Comparison of ENCODE assay signal across 1 cellular context in the genomic region with DNA sequence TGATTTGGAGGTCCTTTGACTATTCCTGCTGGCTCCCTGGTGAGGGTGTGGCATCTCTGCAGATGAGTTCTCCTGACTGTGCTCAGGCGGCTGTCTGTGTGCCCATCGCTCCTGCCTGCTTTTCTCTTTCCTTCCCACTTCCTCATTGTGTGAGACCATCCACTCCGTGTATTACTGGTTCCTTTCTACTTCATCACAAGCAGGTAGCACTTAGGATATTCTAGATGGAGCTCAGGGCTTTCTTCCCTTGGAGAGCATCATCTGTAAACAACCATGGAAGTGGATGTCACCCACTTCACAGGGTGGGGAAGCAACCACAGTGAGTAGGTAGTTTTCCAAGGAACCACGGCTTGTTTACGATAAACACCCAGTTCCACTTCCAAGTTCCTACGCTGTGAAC.
TF ChIP-seq lines count a peak whose summit lies in the region.

No MANE protein-coding gene starts in this region.

TF ChIP-seq in GM12878, 131 proteins besides CTCF, POLR2A, EP300 and RAD21 (continued from another document):
- TF ChIP-seq ZSCAN29 (IDR thresholded peaks at IDR 0.05): no peak
- TF ChIP-seq, protein P1, sequence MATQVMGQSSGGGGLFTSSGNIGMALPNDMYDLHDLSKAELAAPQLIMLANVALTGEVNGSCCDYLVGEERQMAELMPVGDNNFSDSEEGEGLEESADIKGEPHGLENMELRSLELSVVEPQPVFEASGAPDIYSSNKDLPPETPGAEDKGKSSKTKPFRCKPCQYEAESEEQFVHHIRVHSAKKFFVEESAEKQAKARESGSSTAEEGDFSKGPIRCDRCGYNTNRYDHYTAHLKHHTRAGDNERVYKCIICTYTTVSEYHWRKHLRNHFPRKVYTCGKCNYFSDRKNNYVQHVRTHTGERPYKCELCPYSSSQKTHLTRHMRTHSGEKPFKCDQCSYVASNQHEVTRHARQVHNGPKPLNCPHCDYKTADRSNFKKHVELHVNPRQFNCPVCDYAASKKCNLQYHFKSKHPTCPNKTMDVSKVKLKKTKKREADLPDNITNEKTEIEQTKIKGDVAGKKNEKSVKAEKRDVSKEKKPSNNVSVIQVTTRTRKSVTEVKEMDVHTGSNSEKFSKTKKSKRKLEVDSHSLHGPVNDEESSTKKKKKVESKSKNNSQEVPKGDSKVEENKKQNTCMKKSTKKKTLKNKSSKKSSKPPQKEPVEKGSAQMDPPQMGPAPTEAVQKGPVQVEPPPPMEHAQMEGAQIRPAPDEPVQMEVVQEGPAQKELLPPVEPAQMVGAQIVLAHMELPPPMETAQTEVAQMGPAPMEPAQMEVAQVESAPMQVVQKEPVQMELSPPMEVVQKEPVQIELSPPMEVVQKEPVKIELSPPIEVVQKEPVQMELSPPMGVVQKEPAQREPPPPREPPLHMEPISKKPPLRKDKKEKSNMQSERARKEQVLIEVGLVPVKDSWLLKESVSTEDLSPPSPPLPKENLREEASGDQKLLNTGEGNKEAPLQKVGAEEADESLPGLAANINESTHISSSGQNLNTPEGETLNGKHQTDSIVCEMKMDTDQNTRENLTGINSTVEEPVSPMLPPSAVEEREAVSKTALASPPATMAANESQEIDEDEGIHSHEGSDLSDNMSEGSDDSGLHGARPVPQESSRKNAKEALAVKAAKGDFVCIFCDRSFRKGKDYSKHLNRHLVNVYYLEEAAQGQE (IDR thresholded peaks at IDR 0.05; ENCODE audit: low read depth, low read length): no peak
- TF ChIP-seq, protein P2, sequence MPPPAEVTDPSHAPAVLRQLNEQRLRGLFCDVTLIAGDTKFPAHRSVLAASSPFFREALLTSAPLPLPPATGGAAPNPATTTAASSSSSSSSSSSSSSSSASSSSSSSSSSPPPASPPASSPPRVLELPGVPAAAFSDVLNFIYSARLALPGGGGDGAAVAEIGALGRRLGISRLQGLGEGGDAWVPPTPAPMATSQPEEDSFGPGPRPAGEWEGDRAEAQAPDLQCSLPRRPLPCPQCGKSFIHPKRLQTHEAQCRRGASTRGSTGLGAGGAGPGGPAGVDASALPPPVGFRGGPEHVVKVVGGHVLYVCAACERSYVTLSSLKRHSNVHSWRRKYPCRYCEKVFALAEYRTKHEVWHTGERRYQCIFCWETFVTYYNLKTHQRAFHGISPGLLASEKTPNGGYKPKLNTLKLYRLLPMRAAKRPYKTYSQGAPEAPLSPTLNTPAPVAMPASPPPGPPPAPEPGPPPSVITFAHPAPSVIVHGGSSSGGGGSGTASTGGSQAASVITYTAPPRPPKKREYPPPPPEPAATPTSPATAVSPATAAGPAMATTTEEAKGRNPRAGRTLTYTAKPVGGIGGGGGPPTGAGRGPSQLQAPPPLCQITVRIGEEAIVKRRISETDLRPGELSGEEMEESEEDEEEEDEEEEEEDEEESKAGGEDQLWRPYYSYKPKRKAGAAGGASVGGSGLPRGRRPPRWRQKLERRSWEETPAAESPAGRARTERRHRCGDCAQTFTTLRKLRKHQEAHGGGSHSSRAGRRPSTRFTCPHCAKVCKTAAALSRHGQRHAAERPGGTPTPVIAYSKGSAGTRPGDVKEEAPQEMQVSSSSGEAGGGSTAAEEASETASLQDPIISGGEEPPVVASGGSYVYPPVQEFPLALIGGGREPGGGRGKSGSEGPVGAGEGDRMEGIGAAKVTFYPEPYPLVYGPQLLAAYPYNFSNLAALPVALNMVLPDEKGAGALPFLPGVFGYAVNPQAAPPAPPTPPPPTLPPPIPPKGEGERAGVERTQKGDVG (CRISPR knock-in tag; IDR thresholded peaks at IDR 0.05): no peak
- TF ChIP-seq IKZF2 (IDR thresholded peaks at IDR 0.05): peak; percentile 64 to 65
- TF ChIP-seq BRCA1 (IDR thresholded peaks at IDR 0.05; ENCODE audit: low read depth, low read length): no peak
- TF ChIP-seq, protein P3, sequence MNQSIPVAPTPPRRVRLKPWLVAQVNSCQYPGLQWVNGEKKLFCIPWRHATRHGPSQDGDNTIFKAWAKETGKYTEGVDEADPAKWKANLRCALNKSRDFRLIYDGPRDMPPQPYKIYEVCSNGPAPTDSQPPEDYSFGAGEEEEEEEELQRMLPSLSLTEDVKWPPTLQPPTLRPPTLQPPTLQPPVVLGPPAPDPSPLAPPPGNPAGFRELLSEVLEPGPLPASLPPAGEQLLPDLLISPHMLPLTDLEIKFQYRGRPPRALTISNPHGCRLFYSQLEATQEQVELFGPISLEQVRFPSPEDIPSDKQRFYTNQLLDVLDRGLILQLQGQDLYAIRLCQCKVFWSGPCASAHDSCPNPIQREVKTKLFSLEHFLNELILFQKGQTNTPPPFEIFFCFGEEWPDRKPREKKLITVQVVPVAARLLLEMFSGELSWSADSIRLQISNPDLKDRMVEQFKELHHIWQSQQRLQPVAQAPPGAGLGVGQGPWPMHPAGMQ (IDR thresholded peaks at IDR 0.05; ENCODE audit: borderline replicate concordance): no peak
- TF ChIP-seq ZNF384 (IDR thresholded peaks at IDR 0.05; ENCODE audit: borderline replicate concordance, low read depth, low read length): no peak
- TF ChIP-seq NKRF (conservative IDR thresholded peaks at IDR 0.05): no peak
- no peak for TF ChIP-seq SUZ12 (IDR thresholded peaks at IDR 0.05; ENCODE audit: unreplicated experiment)
- TF ChIP-seq CUX1 (IDR thresholded peaks at IDR 0.05; ENCODE audit: insufficient replicate concordance, low read depth, low read length): no peak
- TF ChIP-seq CBFB (IDR thresholded peaks at IDR 0.05; ENCODE audit: low read depth): no peak
- TF ChIP-seq ZZZ3 (IDR thresholded peaks at IDR 0.05; ENCODE audit: control insufficient read depth, insufficient read length, low read depth): no peak
- no peak for TF ChIP-seq TARDBP (IDR thresholded peaks at IDR 0.05; ENCODE audit: borderline replicate concordance)
- peak; percentile 38 for TF ChIP-seq IKZF1 (conservative IDR thresholded peaks at IDR 0.05)
- TF ChIP-seq HDAC6 (IDR thresholded peaks at IDR 0.05; ENCODE audit: unreplicated experiment): no peak
- TF ChIP-seq, protein P4, sequence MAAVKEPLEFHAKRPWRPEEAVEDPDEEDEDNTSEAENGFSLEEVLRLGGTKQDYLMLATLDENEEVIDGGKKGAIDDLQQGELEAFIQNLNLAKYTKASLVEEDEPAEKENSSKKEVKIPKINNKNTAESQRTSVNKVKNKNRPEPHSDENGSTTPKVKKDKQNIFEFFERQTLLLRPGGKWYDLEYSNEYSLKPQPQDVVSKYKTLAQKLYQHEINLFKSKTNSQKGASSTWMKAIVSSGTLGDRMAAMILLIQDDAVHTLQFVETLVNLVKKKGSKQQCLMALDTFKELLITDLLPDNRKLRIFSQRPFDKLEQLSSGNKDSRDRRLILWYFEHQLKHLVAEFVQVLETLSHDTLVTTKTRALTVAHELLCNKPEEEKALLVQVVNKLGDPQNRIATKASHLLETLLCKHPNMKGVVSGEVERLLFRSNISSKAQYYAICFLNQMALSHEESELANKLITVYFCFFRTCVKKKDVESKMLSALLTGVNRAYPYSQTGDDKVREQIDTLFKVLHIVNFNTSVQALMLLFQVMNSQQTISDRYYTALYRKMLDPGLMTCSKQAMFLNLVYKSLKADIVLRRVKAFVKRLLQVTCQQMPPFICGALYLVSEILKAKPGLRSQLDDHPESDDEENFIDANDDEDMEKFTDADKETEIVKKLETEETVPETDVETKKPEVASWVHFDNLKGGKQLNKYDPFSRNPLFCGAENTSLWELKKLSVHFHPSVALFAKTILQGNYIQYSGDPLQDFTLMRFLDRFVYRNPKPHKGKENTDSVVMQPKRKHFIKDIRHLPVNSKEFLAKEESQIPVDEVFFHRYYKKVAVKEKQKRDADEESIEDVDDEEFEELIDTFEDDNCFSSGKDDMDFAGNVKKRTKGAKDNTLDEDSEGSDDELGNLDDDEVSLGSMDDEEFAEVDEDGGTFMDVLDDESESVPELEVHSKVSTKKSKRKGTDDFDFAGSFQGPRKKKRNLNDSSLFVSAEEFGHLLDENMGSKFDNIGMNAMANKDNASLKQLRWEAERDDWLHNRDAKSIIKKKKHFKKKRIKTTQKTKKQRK (IDR thresholded peaks at IDR 0.05; ENCODE audit: low read depth, low read length): no peak
- TF ChIP-seq BCL11A (IDR thresholded peaks at IDR 0.05; ENCODE audit: low read depth, low read length): no peak
- TF ChIP-seq KAT2A (conservative IDR thresholded peaks at IDR 0.05; ENCODE audit: control insufficient read depth, low read depth, low read length): no peak
- TF ChIP-seq EED (IDR thresholded peaks at IDR 0.05; ENCODE audit: low read depth): peak; percentile 41; the same call in 1 of the 2 replicates
- TF ChIP-seq MYB (IDR thresholded peaks at IDR 0.05; ENCODE audit: borderline replicate concordance, low read depth, low read length): no peak
- TF ChIP-seq MAX (IDR thresholded peaks at IDR 0.05; ENCODE audit: low read depth, low read length): no peak
- no peak for TF ChIP-seq SRF (IDR thresholded peaks at IDR 0.05; ENCODE audit: low read depth in 2 of 2, low read length in 2 of 2)
- TF ChIP-seq ZBTB33 (IDR thresholded peaks at IDR 0.05): no peak
- TF ChIP-seq POLR2AphosphoS5 (IDR thresholded peaks at IDR 0.05; ENCODE audit: low read length): 0 out of 2 replicates have a peak, but pooled peaks have one; percentile 36
- TF ChIP-seq MXI1 (IDR thresholded peaks at IDR 0.05; ENCODE audit: low read depth, low read length): no peak
- no peak for TF ChIP-seq BHLHE40 (IDR thresholded peaks at IDR 0.05; ENCODE audit: borderline replicate concordance in 1 of 2, low read depth in 2 of 2, low read length in 1 of 2)
